9 cellular contexts compared by ENCODE assay signal in genomic region chr6:107712523-107713213, GRCh38.
DNase-seq lines count a peak whose midpoint lies in the region; ATAC-seq, FAIRE-seq and TF ChIP-seq lines count a peak whose summit lies in the region.
"Had no signal": no experiment of that assay in that cellular context is flagged by ENCODE, and none has a peak within 500 bp of the region (broad histone marks: within the 10 kb centered on the region; RNA-seq: fewer than 3 reads in every experiment).

No MANE protein-coding gene starts in this region.

- H3K4me3 ChIP-seq in DND-41 (ENCODE audit: low read depth in 1 of 2, low read length in 2 of 2) (no peak overlapping the region), GM12878 (no peak overlapping the region)

- WGBS in GM12878 (ENCODE audit: insufficient coverage, insufficient replicate concordance, low lambda C conversion rate, missing lambda C conversion rate), result 33% methylated on average over 7 of the region's 7 CpGs

- H3K4me1 Mint-ChIP-seq in IgD-negative memory B cell, result peaks cover 19 to 32% (median 25%) of the 10 kb centered on the region in 3 donors
- H3K4me1 Mint-ChIP-seq in neural crest cell, result peaks cover 39% of the 10 kb centered on the region

- H3K36me3 ChIP-seq in DND-41 (ENCODE audit: insufficient read depth, low read length) (no peaks in the 10 kb centered on the region), GM12878 (ENCODE audit: control insufficient read depth in 2 of 2, insufficient read depth in 2 of 2, low read length in 1 of 2) (no peaks in the 10 kb centered on the region)

- TF ChIP-seq POLR2A in GM12878 (IDR thresholded peaks at IDR 0.05; ENCODE audit: low read depth, low read length), result no peak

- H3K9me3 ChIP-seq in DND-41 (ENCODE audit: insufficient read depth, low read length, severe bottlenecking) (no peaks in the 10 kb centered on the region), GM12878 (replicated peaks; ENCODE audit: control insufficient read depth, insufficient read depth, low read length) (peaks cover 4% of the 10 kb centered on the region; the same call in 2 of the 3 replicates)

- in situ Hi-C loops in GM12878 (cut with MboI), result no loop called here

- SMC1A ChIA-PET in GM12878 (lab: Charles Lee; ENCODE audit: uncharacterized antibody, unreplicated experiment), result interaction anchor here (0.8 to 1.4 kb wide), 2 partner anchors 9 to 94 kb away, joined by 3 read pairs; no protein-coding TSS in a partner anchor

- H3K9ac ChIP-seq in DND-41 (ENCODE audit: low read depth, low read length) (no peak overlapping the region), GM12878 (ENCODE audit: control insufficient read depth, insufficient read depth, low read length) (no peak overlapping the region)

- CTCF ChIA-PET in GM12878 (lab: Yijun Ruan, JAX), result interaction anchor here (0.7 to 1.5 kb wide), 4 partner anchors 10 to 1037 kb away, joined by 3 to 4 read pairs (median 3); no protein-coding TSS in a partner anchor

- TF ChIP-seq RAD21 in GM12878 (IDR thresholded peaks at IDR 0.05; ENCODE audit: insufficient read depth, low read depth, low read length), result no peak

- no peak for TF ChIP-seq EP300 in GM12878 (IDR thresholded peaks at IDR 0.05; ENCODE audit: borderline replicate concordance in 1 of 2, control insufficient read depth in 1 of 2, low read depth in 2 of 2, low read length in 2 of 2)

- peak; percentile 79 for FAIRE-seq in GM12878 (lab: Jason Lieb, UNC)

- peaks cover 0 to 5% (median 4%) of the 10 kb centered on the region in 3 donors for H3K9me3 Mint-ChIP-seq in IgD-negative memory B cell
- H3K9me3 Mint-ChIP-seq in neural crest cell, result no peaks in the 10 kb centered on the region

- H3K27me3 Mint-ChIP-seq in IgD-negative memory B cell, result no peaks in the 10 kb centered on the region
- no peaks in the 10 kb centered on the region for H3K27me3 Mint-ChIP-seq in neural crest cell (ENCODE audit: low read depth)

- peaks cover 11% of the 10 kb centered on the region; the same call in 1 of the 2 replicates for H3K4me1 ChIP-seq in DND-41 (ENCODE audit: insufficient read depth, low read length)
- H3K4me1 ChIP-seq in GM12878 (ENCODE audit: control insufficient read depth, insufficient read depth, low read length), result peaks cover 7% of the 10 kb centered on the region; the same call in 1 of the 2 replicates

- H4K20me1 ChIP-seq in DND-41 (ENCODE audit: insufficient read depth, low read length) (no peaks in the 10 kb centered on the region), GM12878 (ENCODE audit: control insufficient read depth, insufficient read depth) (no peaks in the 10 kb centered on the region)

- H3K4me3 Mint-ChIP-seq in IgD-negative memory B cell (peak overlapping the region; percentile 1 to 95 (median 77)), neural crest cell (no peak overlapping the region)

- RAD21 ChIA-PET in GM12878 (lab: Charles Lee; ENCODE audit: unreplicated experiment), result no interaction called here

- TF ChIP-seq CTCF in DND-41 (IDR thresholded peaks at IDR 0.05; ENCODE audit: borderline replicate concordance, extremely low read depth, low read length, poor library complexity, severe bottlenecking), result no peak
- TF ChIP-seq CTCF in GM12878 (IDR thresholded peaks at IDR 0.05 in 2 of 3, conservative IDR thresholded peaks at IDR 0.05 in 1 of 3; ENCODE audit: control insufficient read depth in 2 of 3, extremely low read depth in 1 of 3, insufficient read depth in 1 of 3, low read depth in 3 of 3, low read length in 3 of 3), result no peak
- no peak for TF ChIP-seq CTCF in neural crest cell (conservative IDR thresholded peaks at IDR 0.05)

- intact Hi-C loops in GM12878 (cut with micrococcal nuclease; ENCODE audit: unreplicated experiment), result no loop called here

- peaks cover 4% of the 10 kb centered on the region for H3K27me3 ChIP-seq in DND-41 (ENCODE audit: insufficient read depth, low read length, poor library complexity)
- H3K27me3 ChIP-seq in GM12878 (replicated peaks in 1 of 2; ENCODE audit: control insufficient read depth in 2 of 2, insufficient read depth in 2 of 2, low read length in 1 of 2), result 0 out of 4 replicates have a peak, but pooled peaks cover 0 to 6% of the 10 kb centered on the region in 2 experiments

- H3K27ac ChIP-seq in DND-41 (ENCODE audit: low read length), result no peak overlapping the region
- H3K27ac ChIP-seq in GM12878 (ENCODE audit: control insufficient read depth, insufficient read depth), result no peak overlapping the region

- ATAC-seq in DND-41 (ENCODE audit: insufficient read depth, low read depth) (peak; percentile 5; the same call in 1 of the 3 replicates), GM12878 (peak; percentile 67), HG03175 (IDR thresholded peaks at IDR 0.05; ENCODE audit: unreplicated experiment) (no peak)
- ATAC-seq: HCT116 had no signal

- H3K27ac Mint-ChIP-seq in IgD-negative memory B cell (no peak overlapping the region), neural crest cell (ENCODE audit: unreplicated experiment) (peak overlapping the region; percentile 99)

- DNase-seq in DND-41 (peak; percentile 26), GM12878 (ENCODE audit: low read depth, low spot score) (no peak), neural crest cell (ENCODE audit: low read depth, low spot score) (no peak), ureter (ENCODE audit: low spot score) (no peak), cerebellar cortex (ENCODE audit: low spot score) (no peak)
- DNase-seq in NK-92 treated with Interleukin-12 subunit alpha and Interleukin-12 subunit beta, amount 100 ng/mL, for 24 hours (lab: John Stamatoyannopoulos, UW), result no peak

- no TSS peak for BruUV-seq in GM12878 (replicated peaks; lab: Mats Ljungman, UMichigan)

- no peaks in the 10 kb centered on the region for H3K79me2 ChIP-seq in DND-41 (ENCODE audit: insufficient read depth, low read length)
- no peaks in the 10 kb centered on the region for H3K79me2 ChIP-seq in GM12878 (ENCODE audit: control insufficient read depth, insufficient read depth, low read length)

- no peak overlapping the region for H2AFZ ChIP-seq in DND-41 (ENCODE audit: low read depth, low read length)
- H2AFZ ChIP-seq in GM12878 (ENCODE audit: control insufficient read depth, low read depth, low read length), result no peak overlapping the region; the same call in 1 of the 2 replicates

- H3K36me3 Mint-ChIP-seq in IgD-negative memory B cell, result no peaks in the 10 kb centered on the region
- no peaks in the 10 kb centered on the region for H3K36me3 Mint-ChIP-seq in neural crest cell (ENCODE audit: low read depth)

- POLR2A ChIA-PET in GM12878 (lab: Charles Lee), result no interaction called here

- H3K4me2 ChIP-seq in DND-41 (ENCODE audit: insufficient read depth, low read length) (peak overlapping the region; percentile 25; the same call in 1 of the 2 replicates), GM12878 (ENCODE audit: control insufficient read depth, insufficient read depth) (peak overlapping the region; percentile 63)

TF ChIP-seq in GM12878, 131 proteins besides CTCF, POLR2A, EP300 and RAD21 (continues in another document):
- TF ChIP-seq NFYA (IDR thresholded peaks at IDR 0.05; ENCODE audit: borderline replicate concordance, low read depth, low read length) (no peak), IRF5 (IDR thresholded peaks at IDR 0.05; ENCODE audit: borderline replicate concordance) (no peak), FOXK2 (IDR thresholded peaks at IDR 0.05) (no peak), FOS (IDR thresholded peaks at IDR 0.05; ENCODE audit: borderline replicate concordance, extremely low read depth, insufficient read length) (no peak), USF2 (IDR thresholded peaks at IDR 0.05; ENCODE audit: borderline replicate concordance, low read depth, low read length) (no peak), CREM (IDR thresholded peaks at IDR 0.05; ENCODE audit: low read depth) (no peak), PBX3 (IDR thresholded peaks at IDR 0.05; ENCODE audit: insufficient replicate concordance, low read depth, low read length) (no peak), PAX8 (IDR thresholded peaks at IDR 0.05) (no peak), ATF7 (IDR thresholded peaks at IDR 0.05; ENCODE audit: low read depth) (no peak), ATF3 (IDR thresholded peaks at IDR 0.05; ENCODE audit: borderline replicate concordance, extremely low read depth, low read depth, low read length) (no peak)
